ENCODE assay signal across 10 cellular contexts in the genomic region with DNA sequence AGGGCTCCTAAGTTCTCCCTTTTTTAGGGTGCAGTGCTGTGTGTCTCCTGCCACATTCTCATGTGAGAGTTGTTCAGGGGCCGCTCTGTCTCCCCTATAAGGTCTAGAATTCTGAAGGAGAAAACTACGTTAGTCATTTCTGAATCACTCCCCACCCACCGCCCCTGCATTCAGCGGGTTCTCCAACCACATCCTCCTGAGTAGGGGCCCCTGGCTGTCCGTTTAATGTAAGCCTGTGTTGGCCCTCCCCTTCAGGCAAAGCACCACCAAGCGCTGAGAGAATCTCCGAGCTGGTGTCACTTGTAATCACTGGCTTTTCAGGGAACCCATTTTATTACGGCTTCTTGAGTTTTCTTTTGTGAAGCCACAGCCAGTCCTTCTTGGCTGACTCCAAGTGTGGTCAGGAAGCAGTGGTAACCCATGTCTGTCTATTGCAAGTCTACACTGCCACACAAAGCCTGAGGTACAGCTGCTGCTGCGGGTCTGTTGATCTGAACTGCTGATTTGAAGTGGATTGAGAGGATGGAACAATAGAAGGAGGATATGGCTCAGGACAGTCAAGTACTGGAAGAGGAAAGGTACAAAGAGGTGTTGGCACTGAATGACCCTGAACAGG. TPM values are rescaled to one million over a fixed set of nuclear protein-coding genes. Genes with fewer than 3 reads are reported as not detected.
DNase-seq lines count a peak whose midpoint lies in the region; ATAC-seq and TF ChIP-seq lines count a peak whose summit lies in the region.
"Had no signal": no experiment of that assay in that cellular context is flagged by ENCODE, and none has a peak within 500 bp of the region (broad histone marks: within the 10 kb centered on the region; RNA-seq: fewer than 3 reads in every experiment).

No MANE protein-coding gene starts in this region.

- peak; percentile 73 for DNase-seq in activated gamma-delta T cell treated with Interleukin-2 at 50 U/mL for 16 hours
- DNase-seq in activated gamma-delta T cell (lab: John Stamatoyannopoulos, UW) = no peak
- DNase-seq in activated CD8-positive, alpha-beta T cell treated with anti-CD3 and anti-CD28 coated beads for 36 hours = peak; percentile 98
- peak; percentile 20 for DNase-seq in natural killer cell
- no peak for DNase-seq in amniotic stem cell (lab: John Stamatoyannopoulos, UW)
- DNase-seq in osteocyte (ENCODE audit: extremely low spot score, unreplicated experiment) = no peak
- DNase-seq in sciatic nerve (ENCODE audit: low spot score) = no peak
- DNase-seq: activated B cell treated with CpG ODN at 0.5 μM for 24 hours had no signal

- H3K9me3 Mint-ChIP-seq in activated CD8-positive, alpha-beta T cell treated with anti-CD3 and anti-CD28 coated beads for 36 hours = peaks cover 17% of the 10 kb centered on the region
- H3K9me3 Mint-ChIP-seq in natural killer cell (no peaks in the 10 kb centered on the region), osteocyte (ENCODE audit: unreplicated experiment) (peaks cover 12% of the 10 kb centered on the region)

- TF ChIP-seq CTCF in activated CD8-positive, alpha-beta T cell treated with anti-CD3 and anti-CD28 coated beads for 36 hours (IDR thresholded peaks at IDR 0.05) = no peak
- TF ChIP-seq CTCF in natural killer cell (IDR thresholded peaks at IDR 0.05) = no peak
- TF ChIP-seq CTCF in osteocyte (IDR thresholded peaks at IDR 0.05) = no peak

- CTCF ChIA-PET in activated CD8-positive, alpha-beta T cell treated with anti-CD3 and anti-CD28 coated beads for 36 hours (lab: Charles Lee) = interaction anchor here (1.0 to 15.9 kb wide), 3 partner anchors 12 to 564 kb away, joined by 4 to 145 read pairs (median 6); no protein-coding TSS in a partner anchor

- intact Hi-C loops in activated CD8-positive, alpha-beta T cell treated with anti-CD3 and anti-CD28 coated beads for 36 hours (cut with micrococcal nuclease) = loop anchor here (1.0 kb wide), 1 partner anchor 562 kb away; no protein-coding TSS in a partner anchor
- intact Hi-C loops in natural killer cell (cut with micrococcal nuclease) (no loop called here), sciatic nerve (cut with DNase I) (no loop called here)

- peak overlapping the region; percentile 91 for H3K27ac Mint-ChIP-seq in activated CD8-positive, alpha-beta T cell treated with anti-CD3 and anti-CD28 coated beads for 36 hours
- H3K27ac Mint-ChIP-seq in natural killer cell (peak overlapping the region in 1 of 2 donors; percentile 3), osteocyte (ENCODE audit: unreplicated experiment) (no peak overlapping the region)
- H3K27ac Mint-ChIP-seq: activated B cell treated with CpG ODN at 0.5 μM for 24 hours had no signal

- POLR2A ChIA-PET in activated CD8-positive, alpha-beta T cell treated with anti-CD3 and anti-CD28 coated beads for 36 hours (lab: Charles Lee) = interaction anchor here (0.6 to 2.5 kb wide), 9 partner anchors 19 to 894 kb away, joined by 3 to 15 read pairs (median 3); partner anchors contain the start of gene MCM6

- peaks cover 56% of the 10 kb centered on the region for H3K4me1 Mint-ChIP-seq in activated CD8-positive, alpha-beta T cell treated with anti-CD3 and anti-CD28 coated beads for 36 hours (ENCODE audit: low read depth)
- H3K4me1 Mint-ChIP-seq in natural killer cell (peaks cover 6% of the 10 kb centered on the region in 2 donors), osteocyte (ENCODE audit: unreplicated experiment) (peaks cover 11% of the 10 kb centered on the region)

- peak; percentile 61 for ATAC-seq in HG03558 (IDR thresholded peaks at IDR 0.05; ENCODE audit: extremely low read depth, unreplicated experiment)
- ATAC-seq in activated CD8-positive, alpha-beta T cell treated with anti-CD3 and anti-CD28 coated beads for 36 hours = peak; percentile 93
- ATAC-seq in natural killer cell = peak; percentile 78 to 94 (median 91)
- no peak for ATAC-seq in sciatic nerve

- no peaks in the 10 kb centered on the region for H3K27me3 Mint-ChIP-seq in activated CD8-positive, alpha-beta T cell treated with anti-CD3 and anti-CD28 coated beads for 36 hours
- H3K27me3 Mint-ChIP-seq in natural killer cell (ENCODE audit: low read depth in 2 of 2) (no peaks in the 10 kb centered on the region), osteocyte (ENCODE audit: unreplicated experiment) (no peaks in the 10 kb centered on the region)

- peaks cover 25% of the 10 kb centered on the region for H3K36me3 Mint-ChIP-seq in activated CD8-positive, alpha-beta T cell treated with anti-CD3 and anti-CD28 coated beads for 36 hours (ENCODE audit: low read depth)
- no peaks in the 10 kb centered on the region for H3K36me3 Mint-ChIP-seq in natural killer cell
- H3K36me3 Mint-ChIP-seq in osteocyte (ENCODE audit: unreplicated experiment) = no peaks in the 10 kb centered on the region

- H3K4me3 Mint-ChIP-seq in activated CD8-positive, alpha-beta T cell treated with anti-CD3 and anti-CD28 coated beads for 36 hours = peak overlapping the region; percentile 68
- peak overlapping the region; percentile 14 for H3K4me3 Mint-ChIP-seq in natural killer cell
- H3K4me3 Mint-ChIP-seq in osteocyte (ENCODE audit: unreplicated experiment) = no peak overlapping the region
- H3K4me3 Mint-ChIP-seq: activated B cell treated with CpG ODN at 0.5 μM for 24 hours had no signal

RNA-seq across cellular contexts. Expression of gene LCT, which starts 16.9 kb away (rescaled TPM):
- total RNA-seq in activated CD8-positive, alpha-beta T cell treated with anti-CD3 and anti-CD28 coated beads for 36 hours = under 1 TPM; 0.11 to 0.29 TPM
- total RNA-seq in natural killer cell (under 1 TPM in 1 of 3 donors, not detected in 2; 0.05 TPM), osteocyte (not detected in 2 replicates), sciatic nerve (0.04 TPM)
- total RNA-seq: activated B cell treated with CpG ODN at 0.5 μM for 24 hours, renal cortical epithelial cell had no signal

RNA-seq across cellular contexts. Expression of gene MCM6, which starts 56.1 kb away (rescaled TPM):
- 100 to 1,000 TPM; 229 to 234 TPM for total RNA-seq in activated CD8-positive, alpha-beta T cell treated with anti-CD3 and anti-CD28 coated beads for 36 hours
- total RNA-seq in natural killer cell (10 to 100 TPM; 12.6 to 19.4 (median 15.9) TPM), osteocyte (26.2 and 28.3 TPM in 2 replicates), sciatic nerve (15.8 TPM)

Comparison
In these comparisons a context has a peak if more than half of its experiments do, and no peak if none do; other contexts are left out.
1. DNase-seq: peak in activated gamma-delta T cell treated with Interleukin-2 at 50 U/mL for 16 hours (single experiment), activated CD8-positive, alpha-beta T cell treated with anti-CD3 and anti-CD28 coated beads for 36 hours (single experiment) and natural killer cell (single experiment); none in activated gamma-delta T cell (single experiment), amniotic stem cell (single experiment), osteocyte (single experiment) and sciatic nerve (single experiment).